Comparison of ENCODE assay signal across 9 cellular contexts in genomic region chr11:116928102-116928777, GRCh38.
DNase-seq lines count a peak whose midpoint lies in the region; ATAC-seq, FAIRE-seq and TF ChIP-seq lines count a peak whose summit lies in the region.
"Had no signal": no experiment of that assay in that cellular context is flagged by ENCODE, and none has a peak within 500 bp of the region (broad histone marks: within the 10 kb centered on the region; RNA-seq: fewer than 3 reads in every experiment).

No MANE protein-coding gene starts in this region.

- DNase-seq in CD8-positive, alpha-beta memory T cell: peak in 4 of 5 donors; percentile 8 to 61 (median 56)
- DNase-seq in WTC11 (ENCODE audit: low spot score) (no peak), G401 (ENCODE audit: low spot score) (no peak), urothelium cell line (ENCODE audit: low spot score) (no peak), glomerular visceral epithelial cell (ENCODE audit: extremely low spot score) (no peak)

- POLR2A ChIA-PET in CD8-positive, alpha-beta memory T cell (lab: Charles Lee): interaction anchor here (0.9 kb wide), 1 partner anchor 8 kb away, joined by 3 read pairs; no protein-coding TSS in a partner anchor
- POLR2A ChIA-PET in WTC11 (lab: Charles Lee): no interaction called here

- H3K9me3 ChIP-seq in CD8-positive, alpha-beta memory T cell (ENCODE audit: low read length): no peaks in the 10 kb centered on the region

- in situ Hi-C loops in G401 (cut with HindIII; ENCODE audit: low sequenced_read_pairs): no loop called here

- peaks cover 90% of the 10 kb centered on the region for H3K4me1 ChIP-seq in CD8-positive, alpha-beta memory T cell (ENCODE audit: insufficient read depth, low read length)

- no peaks in the 10 kb centered on the region for H3K9me3 Mint-ChIP-seq in CD8-positive, alpha-beta memory T cell
- no peaks in the 10 kb centered on the region for H3K9me3 Mint-ChIP-seq in activated T-helper 17 cell treated with anti-CD3 and anti-CD28 coated beads, Interleukin-2, amount 50 U/mL, for 72 hours
- H3K9me3 Mint-ChIP-seq in WTC11: no peaks in the 10 kb centered on the region

- H3K36me3 ChIP-seq in CD8-positive, alpha-beta memory T cell (ENCODE audit: insufficient read depth, low read length): no peaks in the 10 kb centered on the region

- FAIRE-seq in urothelium cell line (lab: Jason Lieb, UNC): no peak
- FAIRE-seq: TTC549 had no signal

- ATAC-seq in GM19395 (IDR thresholded peaks at IDR 0.05; ENCODE audit: unreplicated experiment): peak; percentile 80
- ATAC-seq in HG03432 (IDR thresholded peaks at IDR 0.05; ENCODE audit: unreplicated experiment): peak; percentile 62
- peak; percentile 32 for ATAC-seq in activated T-helper 17 cell treated with anti-CD3 and anti-CD28 coated beads, Interleukin-2, amount 50 U/mL, for 72 hours (replicated peaks)
- ATAC-seq in WTC11: no peak

- peak overlapping the region; percentile 92 to 100 (median 98) for H3K27ac Mint-ChIP-seq in CD8-positive, alpha-beta memory T cell
- H3K27ac Mint-ChIP-seq in activated T-helper 17 cell treated with anti-CD3 and anti-CD28 coated beads, Interleukin-2, amount 50 U/mL, for 72 hours: peak overlapping the region; percentile 93
- H3K27ac Mint-ChIP-seq in WTC11: no peak overlapping the region

- H3K27me3 ChIP-seq in CD8-positive, alpha-beta memory T cell (ENCODE audit: insufficient read depth, low read length, poor library complexity, severe bottlenecking): no peaks in the 10 kb centered on the region

- CTCF ChIA-PET in CD8-positive, alpha-beta memory T cell (lab: Charles Lee): interaction anchor here (0.7 to 1.9 kb wide), 4 partner anchors 8 to 19 kb away, joined by 3 to 6 read pairs (median 3); no protein-coding TSS in a partner anchor
- CTCF ChIA-PET in WTC11 (lab: Charles Lee): no interaction called here

- no peak overlapping the region for H3K4me3 ChIP-seq in CD8-positive, alpha-beta memory T cell (ENCODE audit: low read length)

- H3K27ac ChIP-seq in CD8-positive, alpha-beta memory T cell (ENCODE audit: low read depth, low read length): peak overlapping the region; percentile 46

- H3K4me1 Mint-ChIP-seq in CD8-positive, alpha-beta memory T cell: peaks cover 95 to 98% (median 98%) of the 10 kb centered on the region in 3 donors
- peaks cover 68% of the 10 kb centered on the region for H3K4me1 Mint-ChIP-seq in activated T-helper 17 cell treated with anti-CD3 and anti-CD28 coated beads, Interleukin-2, amount 50 U/mL, for 72 hours
- peaks cover 29% of the 10 kb centered on the region for H3K4me1 Mint-ChIP-seq in WTC11

- no peak for TF ChIP-seq CTCF in WTC11 (IDR thresholded peaks at IDR 0.05)

- peaks cover 0 to 25% (median 5%) of the 10 kb centered on the region in 3 donors for H3K36me3 Mint-ChIP-seq in CD8-positive, alpha-beta memory T cell
- H3K36me3 Mint-ChIP-seq in activated T-helper 17 cell treated with anti-CD3 and anti-CD28 coated beads, Interleukin-2, amount 50 U/mL, for 72 hours (ENCODE audit: low read depth): peaks cover 56% of the 10 kb centered on the region
- H3K36me3 Mint-ChIP-seq in WTC11: peaks cover 6% of the 10 kb centered on the region

- H3K27me3 Mint-ChIP-seq in CD8-positive, alpha-beta memory T cell: no peaks in the 10 kb centered on the region
- H3K27me3 Mint-ChIP-seq in activated T-helper 17 cell treated with anti-CD3 and anti-CD28 coated beads, Interleukin-2, amount 50 U/mL, for 72 hours: no peaks in the 10 kb centered on the region
- no peaks in the 10 kb centered on the region for H3K27me3 Mint-ChIP-seq in WTC11 (ENCODE audit: low read depth)

- peak overlapping the region; percentile 37 to 94 (median 81) for H3K4me3 Mint-ChIP-seq in CD8-positive, alpha-beta memory T cell
- peak overlapping the region; percentile 91 for H3K4me3 Mint-ChIP-seq in activated T-helper 17 cell treated with anti-CD3 and anti-CD28 coated beads, Interleukin-2, amount 50 U/mL, for 72 hours
- no peak overlapping the region for H3K4me3 Mint-ChIP-seq in WTC11

TF ChIP-seq in WTC11, 78 proteins besides CTCF, POLR2A, EP300 and RAD21:
- no peak for TF ChIP-seq ZNF219 (CRISPR knock-in tag; IDR thresholded peaks at IDR 0.05; ENCODE audit: borderline replicate concordance)
- no peak for TF ChIP-seq MAX (CRISPR knock-in tag; IDR thresholded peaks at IDR 0.05)
- no peak for TF ChIP-seq ZNF671 (CRISPR knock-in tag; IDR thresholded peaks at IDR 0.05)
- no peak for TF ChIP-seq RELA (CRISPR knock-in tag; IDR thresholded peaks at IDR 0.05; ENCODE audit: borderline replicate concordance)
- no peak for TF ChIP-seq USF1 (CRISPR knock-in tag; IDR thresholded peaks at IDR 0.05)
- TF ChIP-seq PRDM15 (CRISPR knock-in tag; IDR thresholded peaks at IDR 0.05): no peak
- TF ChIP-seq TP53 (CRISPR knock-in tag; IDR thresholded peaks at IDR 0.05): no peak

Comparison
In these comparisons a context has a peak if more than half of its experiments do, and no peak if none do; other contexts are left out.
1. DNase-seq: peak in CD8-positive, alpha-beta memory T cell (4 of 5); none in WTC11 (single experiment), G401 (single experiment), urothelium cell line (single experiment) and glomerular visceral epithelial cell (single experiment).